In the genomic region with DNA sequence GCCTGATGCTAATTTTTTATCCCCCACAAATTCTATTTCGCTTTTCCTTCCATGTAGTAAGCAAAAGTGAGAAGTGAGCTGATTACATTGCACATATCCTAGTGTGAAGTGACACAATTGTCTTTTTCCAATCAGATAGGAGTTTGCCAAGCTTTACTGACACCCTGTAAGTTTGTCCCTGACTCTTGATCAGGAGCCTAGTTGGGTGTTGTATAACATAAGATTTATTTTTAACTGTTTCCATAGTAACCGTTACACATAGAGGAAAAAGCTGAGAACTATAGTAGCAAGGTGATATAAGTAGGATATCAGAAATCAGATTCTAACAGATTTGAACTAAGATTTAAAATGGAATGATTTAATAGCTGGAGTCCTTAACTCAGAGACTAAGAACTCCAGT, we compare ENCODE assay signal across 19 cellular contexts. TPM values are rescaled to one million over a fixed set of nuclear protein-coding genes. Genes with fewer than 3 reads are reported as not detected.
DNase-seq lines count a peak whose midpoint lies in the region; ATAC-seq, FAIRE-seq and TF ChIP-seq lines count a peak whose summit lies in the region.
"Had no signal": no experiment of that assay in that cellular context is flagged by ENCODE, and none has a peak within 500 bp of the region (broad histone marks: within the 10 kb centered on the region; RNA-seq: fewer than 3 reads in every experiment).

No MANE protein-coding gene starts in this region.

- H3K27me3 ChIP-seq in K562 (ENCODE audit: control insufficient read depth in 2 of 2, insufficient read depth in 2 of 2, low read length in 2 of 2) (no peaks in the 10 kb centered on the region), body of pancreas (no peaks in the 10 kb centered on the region)

- no peaks in the 10 kb centered on the region for H3K4me1 ChIP-seq in K562 (replicated peaks in 1 of 2; ENCODE audit: control insufficient read depth in 2 of 2, insufficient read depth in 2 of 2, low read length in 2 of 2)
- peaks cover 7% of the 10 kb centered on the region for H3K4me1 ChIP-seq in body of pancreas
- H3K4me1 ChIP-seq: Caco-2, HAP-1 had no signal

- ATAC-seq in K562 (no peak), body of pancreas (peak; percentile 58), left lobe of liver (peak; percentile 19), HG03565 (IDR thresholded peaks at IDR 0.05; ENCODE audit: unreplicated experiment) (no peak), HG03045 (IDR thresholded peaks at IDR 0.05; ENCODE audit: unreplicated experiment) (no peak)
- ATAC-seq: CD8-positive, alpha-beta T cell had no signal

- no peak overlapping the region for H3K27ac ChIP-seq in K562 (ENCODE audit: extremely low read depth, low read depth, low read length)
- H3K27ac ChIP-seq in body of pancreas, result no peak overlapping the region
- H3K27ac ChIP-seq: C4-2B had no signal

- no peak for FAIRE-seq in K562 (lab: Jason Lieb, UNC)
- FAIRE-seq: G401.6, GM12892, H54 had no signal

- TF ChIP-seq CTCF in K562 (IDR thresholded peaks at IDR 0.05 in 2 of 3, conservative IDR thresholded peaks at IDR 0.05 in 1 of 3; ENCODE audit: insufficient read depth in 2 of 3, low read depth in 1 of 3, low read length in 3 of 3), result no peak
- TF ChIP-seq CTCF in body of pancreas (IDR thresholded peaks at IDR 0.05), result no peak

- H3K9me1 ChIP-seq in K562 (ENCODE audit: control insufficient read depth, insufficient read depth, low read length), result no peaks in the 10 kb centered on the region

- no peak overlapping the region for H3K9ac ChIP-seq in K562 (ENCODE audit: insufficient read depth in 1 of 2, low read depth in 2 of 2, low read length in 2 of 2)

- CTCF ChIA-PET in K562 (lab: Yijun Ruan, JAX; ENCODE audit: low intra/inter-chr PET ratio), result no interaction called here

- WGBS in K562 (ENCODE audit: insufficient coverage, low coverage, missing lambda C conversion rate), result 65% methylated on average over 2 of the region's 2 CpGs
- WGBS in body of pancreas, 2 donors, result 33 to 43% methylated on average over 2 of the region's 2 CpGs

- BruUV-seq in K562 (replicated peaks; lab: Mats Ljungman, UMichigan), result no TSS peak

- TF ChIP-seq EP300 in K562 (IDR thresholded peaks at IDR 0.05; ENCODE audit: low read length), result no peak

- H2AFZ ChIP-seq in K562 (ENCODE audit: low read depth, low read length), result no peak overlapping the region

- H3K79me2 ChIP-seq in K562 (ENCODE audit: control insufficient read depth, insufficient read depth, low read length), result peaks cover 3% of the 10 kb centered on the region; the same call in 1 of the 3 replicates

- no peak overlapping the region for H3K4me3 ChIP-seq in K562
- no peak overlapping the region for H3K4me3 ChIP-seq in body of pancreas
- H3K4me3 ChIP-seq: HAP-1 had no signal

- intact Hi-C loops in K562 (cut with micrococcal nuclease) (no loop called here), body of pancreas (cut with DNase I) (no loop called here), posterior cingulate gyrus (cut with DNase I) (no loop called here)

- TF ChIP-seq RAD21 in K562 (CRISPR knock-in tag; conservative IDR thresholded peaks at IDR 0.05 in 1 of 2, IDR thresholded peaks at IDR 0.05 in 1 of 2), result no peak

- TF ChIP-seq POLR2A in K562 (conservative IDR thresholded peaks at IDR 0.05) (no peak), body of pancreas (IDR thresholded peaks at IDR 0.05) (no peak)

- no peaks in the 10 kb centered on the region for H3K9me3 ChIP-seq in K562 (replicated peaks; ENCODE audit: control insufficient read depth, insufficient read depth, low read depth, low read length)
- no peaks in the 10 kb centered on the region for H3K9me3 ChIP-seq in body of pancreas
- H3K9me3 ChIP-seq: Caco-2, HAP-1 had no signal

- in situ Hi-C loops in K562 (cut with MboI), result no loop called here

- POLR2A ChIA-PET in K562 (lab: Yijun Ruan, JAX), result interaction anchor here (0.8 to 2.3 kb wide), 3 partner anchors 7 to 11 kb away, joined by 3 to 5 read pairs (median 4); no protein-coding TSS in a partner anchor

- H4K20me1 ChIP-seq in K562 (replicated peaks; ENCODE audit: control insufficient read depth, insufficient read depth, low read length), result no peaks in the 10 kb centered on the region

- DNase-seq in K562 (ENCODE audit: extremely low read depth in 1 of 4, low spot score in 3 of 4) (no peak), body of pancreas (no peak), left lobe of liver (ENCODE audit: low spot score) (no peak), putamen (ENCODE audit: low spot score) (peak; percentile 49), posterior cingulate gyrus (no peak)
- DNase-seq: Caco-2; CD4-positive, CD25-positive, alpha-beta regulatory T cell; CD8-positive, alpha-beta T cell; DMS153; DND-41; GOT3; HFFc6 had no signal

- no peak overlapping the region for H3K4me2 ChIP-seq in K562 (ENCODE audit: insufficient read depth, low read length)

- H3K36me3 ChIP-seq in K562 (ENCODE audit: control insufficient read depth, insufficient read depth, low read length) (peaks cover 13% of the 10 kb centered on the region), body of pancreas (replicated peaks in 1 of 2; ENCODE audit: insufficient read depth in 1 of 2, low read depth in 2 of 2) (peaks cover 0 to 1% of the 10 kb centered on the region in 2 donors)

TF ChIP-seq in K562, 482 proteins besides CTCF, POLR2A, EP300 and RAD21:
- TF ChIP-seq POLR2H (tag; IDR thresholded peaks at IDR 0.05; ENCODE audit: low read depth) (no peak), ZNF780A (CRISPR knock-in tag; IDR thresholded peaks at IDR 0.05) (no peak), RFX1 (IDR thresholded peaks at IDR 0.05) (peak; percentile 78), NONO (IDR thresholded peaks at IDR 0.05; ENCODE audit: low read depth in 2 of 2, low read length in 1 of 2) (no peak), HMG20B (CRISPR knock-in tag; IDR thresholded peaks at IDR 0.05) (no peak)

RNA-seq across cellular contexts. Expression of a gene that starts 31.2 kb away (rescaled TPM):
- 398 and 596 TPM in 2 replicates for total RNA-seq in K562 (2011; cell fraction: chromatin; rRNA removed; ENCODE audit: low replicate concordance)
- total RNA-seq in K562 (2011; cell fraction: nucleolus; rRNA removed), result 144 and 188 TPM in 2 replicates
- total RNA-seq in K562 (2011; cell fraction: nucleoplasm; rRNA removed), result 271 and 334 TPM in 2 replicates
- 41.2 and 50.4 TPM in 2 replicates for total RNA-seq in K562 (2014; rRNA removed)
- total RNA-seq in K562 (2014; rRNA removed; fragmentation: Illumina TruSeq; extraction: Trizol), result 60.3 and 68.3 TPM in 2 replicates
- 53.4 and 60.6 TPM in 2 replicates for total RNA-seq in K562 (2015; rRNA removed; fragmentation: Illumina TruSeq; extraction: Trizol)
- total RNA-seq in K562 (2021), result 54.8 and 59.3 TPM in 2 replicates
- 69.6 and 73.1 TPM in 2 replicates for polyA plus RNA-seq in K562 (2011; rRNA removed)
- 28.2 and 50.6 TPM in 2 replicates for polyA plus RNA-seq in K562 (2011; cell fraction: cytosol; rRNA removed)
- polyA plus RNA-seq in K562 (2011; cell fraction: nucleus; rRNA removed), result 55.8 and 68.8 TPM in 2 replicates
- polyA plus RNA-seq in K562 (2012), result 36.0 and 52.3 TPM in 2 replicates
- polyA plus RNA-seq in K562 (2014; fragmentation: Illumina TruSeq; extraction: Trizol), result 45.2 and 46.6 TPM in 2 replicates
- polyA plus RNA-seq in K562 (2014; fragmentation: Nextera tagmentation; extraction: Ambion mirVana), result 10 to 100 TPM; 18.5 to 26.3 TPM
- polyA plus RNA-seq in K562 (2014; rRNA removed), result 28.7 and 31.0 TPM in 2 replicates
- polyA minus RNA-seq in K562 (2011; rRNA and poly(A)+ RNA removed), result 297 and 410 TPM in 2 replicates
- polyA minus RNA-seq in K562 (2011; cell fraction: cytosol; rRNA and poly(A)+ RNA removed), result 42.7 and 73.7 TPM in 2 replicates
- 204 and 451 TPM in 2 replicates for polyA minus RNA-seq in K562 (2011; cell fraction: nucleus; rRNA and poly(A)+ RNA removed)
- 100 to 1,000 TPM in 1 of 2 donors, 10 to 100 TPM in 1; 62.0 to 146 TPM for total RNA-seq in body of pancreas
- total RNA-seq in left lobe of liver, result 23.1 TPM

Comparison
In these comparisons a context has a peak if more than half of its experiments do, and no peak if none do; other contexts are left out.
1. ATAC-seq: peak in body of pancreas (single experiment) and left lobe of liver (single experiment); none in K562 (single experiment), HG03565 (single experiment) and HG03045 (single experiment).